Comparison of ENCODE assay signal across 14 cellular contexts in genomic region chr14:91953170-91953985, GRCh38. TPM values are rescaled to one million over a fixed set of nuclear protein-coding genes. Genes with fewer than 3 reads are reported as not detected.
DNase-seq lines count a peak whose midpoint lies in the region; ATAC-seq and TF ChIP-seq lines count a peak whose summit lies in the region.
"Had no signal": no experiment of that assay in that cellular context is flagged by ENCODE, and none has a peak within 500 bp of the region (broad histone marks: within the 10 kb centered on the region; RNA-seq: fewer than 3 reads in every experiment).

No MANE protein-coding gene starts in this region.

- H3K9me3 ChIP-seq in adrenal gland (replicated peaks in 1 of 3) (no peaks in the 10 kb centered on the region), esophagus muscularis mucosa (no peaks in the 10 kb centered on the region)
- H3K9me3 ChIP-seq: Caco-2 had no signal

- TF ChIP-seq CTCF in adrenal gland (IDR thresholded peaks at IDR 0.05) (no peak), esophagus muscularis mucosa (IDR thresholded peaks at IDR 0.05) (no peak), nephron (IDR thresholded peaks at IDR 0.05; ENCODE audit: unreplicated experiment in 3 of 3) (no peak), GM20000 (IDR thresholded peaks at IDR 0.05; ENCODE audit: extremely low read depth, missing control alignments) (no peak)

- no peak for ATAC-seq in GM18909 (IDR thresholded peaks at IDR 0.05; ENCODE audit: poor library complexity, unreplicated experiment)
- ATAC-seq in GM21447 (IDR thresholded peaks at IDR 0.05; ENCODE audit: unreplicated experiment), result no peak
- ATAC-seq: Panc1 had no signal

- H3K4me3 Mint-ChIP-seq in nephron, result peak overlapping the region in 1 of 3 experiments; percentile 9

- H3K4me1 ChIP-seq in adrenal gland (replicated peaks in 1 of 2) (peaks cover 0 to 3% of the 10 kb centered on the region in 2 donors), esophagus muscularis mucosa (peaks cover 0 to under 1% (median 0%) of the 10 kb centered on the region in 4 donors)

- no peak for TF ChIP-seq EP300 in esophagus muscularis mucosa (IDR thresholded peaks at IDR 0.05)

- H3K27ac ChIP-seq in adrenal gland (peak overlapping the region in 1 of 5 donors; percentile 4), esophagus muscularis mucosa (replicated peaks in 1 of 4) (no peak overlapping the region)

- peak; percentile 34 to 73 (median 50) for DNase-seq in adrenal gland
- peak; percentile 47 for DNase-seq in esophagus muscularis mucosa (ENCODE audit: extremely low spot score)
- no peak for DNase-seq in NCI-H1092 treated with DMSO at 0.1 percent for 48 hours (lab: John Stamatoyannopoulos, UW)
- DNase-seq in GM20000 (ENCODE audit: low spot score), result no peak
- DNase-seq: Caco-2, DMS153, KBM-7, NCI-H1436 treated with DMSO at 0.1 percent for 48 hours, NCI-H2081 treated with DMSO at 0.1 percent for 48 hours, NCI-H510A treated with DMSO at 0.1 percent for 48 hours had no signal

- intact Hi-C loops in adrenal gland (cut with DNase I), result no loop called here
- intact Hi-C loops in esophagus muscularis mucosa (cut with DNase I), result no loop called here

- H3K36me3 Mint-ChIP-seq in nephron (ENCODE audit: low read depth), result no peaks in the 10 kb centered on the region

- peak overlapping the region; percentile 14 to 51 (median 31) for H3K27ac Mint-ChIP-seq in nephron

- H3K27me3 ChIP-seq in adrenal gland, result no peaks in the 10 kb centered on the region
- peaks cover 0 to 10% (median 0%) of the 10 kb centered on the region in 4 donors for H3K27me3 ChIP-seq in esophagus muscularis mucosa

- H3K27me3 Mint-ChIP-seq in nephron (ENCODE audit: low read depth), result peaks cover 8% of the 10 kb centered on the region

- H3K4me1 Mint-ChIP-seq in nephron, result peaks cover 29% of the 10 kb centered on the region

- WGBS in adrenal gland, 4 donors, result 55 to 63% (median 59%) methylated on average over 8 of the region's 8 CpGs
- 76% methylated on average over 8 of the region's 8 CpGs for WGBS in esophagus muscularis mucosa

- TF ChIP-seq POLR2A in adrenal gland (IDR thresholded peaks at IDR 0.05), result no peak
- no peak for TF ChIP-seq POLR2A in esophagus muscularis mucosa (IDR thresholded peaks at IDR 0.05; ENCODE audit: low read depth)

- H3K4me3 ChIP-seq in adrenal gland (no peak overlapping the region), esophagus muscularis mucosa (no peak overlapping the region)

- no peaks in the 10 kb centered on the region for H3K9me3 Mint-ChIP-seq in nephron

- H3K36me3 ChIP-seq in adrenal gland (replicated peaks in 1 of 2) (no peaks in the 10 kb centered on the region), esophagus muscularis mucosa (no peaks in the 10 kb centered on the region)

RNA-seq across cellular contexts. Expression of gene FBLN5, which starts 5.9 kb away (rescaled TPM):
- total RNA-seq in adrenal gland (100 to 1,000 TPM in 6 of 8 donors, 10 to 100 TPM in 2; 65.3 to 389 (median 204) TPM), esophagus muscularis mucosa (100 to 1,000 TPM in 3 of 4 donors, 10 to 100 TPM in 1; 79.7 to 161 (median 116) TPM)
- 100 to 1,000 TPM in 2 of 3 donors, 10 to 100 TPM in 1; 85.8 to 119 (median 108) TPM for polyA plus RNA-seq in adrenal gland

Comparison
In these comparisons a context has a peak if more than half of its experiments do, and no peak if none do; other contexts are left out.
1. DNase-seq: peak in adrenal gland (7 of 7) and esophagus muscularis mucosa (single experiment); none in NCI-H1092 treated with DMSO at 0.1 percent for 48 hours (single experiment) and GM20000 (single experiment).